Comparison of ENCODE assay signal across 8 cellular contexts in genomic region chr5:61329729-61330128, GRCh38. TPM values are rescaled to one million over a fixed set of nuclear protein-coding genes. Genes with fewer than 3 reads are reported as not detected.
DNase-seq lines count a peak whose midpoint lies in the region; ATAC-seq and TF ChIP-seq lines count a peak whose summit lies in the region.

No MANE protein-coding gene starts in this region.

- H3K4me3 ChIP-seq in trophoblast cell (ENCODE audit: low read depth, low read length), result no peak overlapping the region

- no peak overlapping the region for H2BK120ac ChIP-seq in trophoblast cell (ENCODE audit: insufficient read depth, low read length, poor library complexity)

- H3K79me2 ChIP-seq in trophoblast cell (ENCODE audit: control insufficient read depth, insufficient read depth, low read length, poor library complexity), result peaks cover 15% of the 10 kb centered on the region

- no peaks in the 10 kb centered on the region for H3K9me3 Mint-ChIP-seq in endothelial cell (ENCODE audit: unreplicated experiment)

- H3K9me3 ChIP-seq in trophoblast cell (ENCODE audit: insufficient read depth, low read depth, low read length), result no peaks in the 10 kb centered on the region

- no peak overlapping the region for H3K23ac ChIP-seq in trophoblast cell (ENCODE audit: low read length)

- no peak overlapping the region for H4K12ac ChIP-seq in trophoblast cell (ENCODE audit: low read depth, low read length)

- no peak overlapping the region for H2BK5ac ChIP-seq in trophoblast cell (ENCODE audit: low read depth, low read length, poor library complexity)

- H3K36me3 ChIP-seq in trophoblast cell (ENCODE audit: control insufficient read depth in 1 of 2, insufficient read depth in 2 of 2, low read length in 2 of 2), result no peaks in the 10 kb centered on the region

- peaks cover 43% of the 10 kb centered on the region for H3K4me1 Mint-ChIP-seq in endothelial cell (ENCODE audit: unreplicated experiment)

- peaks cover 20% of the 10 kb centered on the region for H3K79me1 ChIP-seq in trophoblast cell (ENCODE audit: low read length)

- peaks cover 28% of the 10 kb centered on the region for H3K27me3 ChIP-seq in trophoblast cell (ENCODE audit: insufficient read depth, low read length)

- no peak overlapping the region for H3K4ac ChIP-seq in trophoblast cell (ENCODE audit: low read depth, low read length)

- H4K91ac ChIP-seq in trophoblast cell (ENCODE audit: low read depth, low read length), result no peak overlapping the region

- no peak overlapping the region for H3K27ac ChIP-seq in trophoblast cell (ENCODE audit: low read depth, low read length)

- H3K27ac Mint-ChIP-seq in endothelial cell (ENCODE audit: unreplicated experiment), result peak overlapping the region; percentile 85

- H3K14ac ChIP-seq in trophoblast cell (ENCODE audit: low read length), result no peak overlapping the region

- no peak overlapping the region for H4K8ac ChIP-seq in trophoblast cell (ENCODE audit: low read depth, low read length)

- no peak for TF ChIP-seq CTCF in GM13977 (IDR thresholded peaks at IDR 0.05; ENCODE audit: extremely low read depth, insufficient read depth, missing control alignments)
- no peak for TF ChIP-seq CTCF in endothelial cell (IDR thresholded peaks at IDR 0.05; ENCODE audit: unreplicated experiment)

- H3K4me2 ChIP-seq in trophoblast cell (ENCODE audit: low read length), result peak overlapping the region; percentile 21

- H3K36me3 Mint-ChIP-seq in endothelial cell (ENCODE audit: low read depth, unreplicated experiment), result peaks cover 26% of the 10 kb centered on the region

- H3K4me1 ChIP-seq in trophoblast cell (ENCODE audit: control insufficient read depth in 1 of 2, insufficient read depth in 2 of 2, low read length in 2 of 2), result peaks cover 0 to 4% of the 10 kb centered on the region in 2 experiments

- in situ Hi-C loops in GM13977 (cut with MboI; ENCODE audit: low pct_unique_long_range_greater_than_20kb, low sequenced_read_pairs, unreplicated experiment), result no loop called here

- WGBS in trophoblast cell (ENCODE audit: extremely low coverage, insufficient coverage, insufficient read length), result no CpG with 5 or more reads among the region's 8 CpGs

- H3K27me3 Mint-ChIP-seq in endothelial cell (ENCODE audit: unreplicated experiment), result peaks cover 30% of the 10 kb centered on the region

- H2BK12ac ChIP-seq in trophoblast cell (ENCODE audit: low read length), result no peak overlapping the region

- no peak for ATAC-seq in GM18858 (IDR thresholded peaks at IDR 0.05; ENCODE audit: unreplicated experiment)
- ATAC-seq in HG03159 (IDR thresholded peaks at IDR 0.05; ENCODE audit: unreplicated experiment), result no peak
- ATAC-seq in GM19395 (IDR thresholded peaks at IDR 0.05; ENCODE audit: unreplicated experiment), result no peak

- no peak overlapping the region for H3K9ac ChIP-seq in trophoblast cell (ENCODE audit: low read length)

- no peak overlapping the region for H3K18ac ChIP-seq in trophoblast cell (ENCODE audit: low read length)

- H2AK5ac ChIP-seq in trophoblast cell (ENCODE audit: low read length), result no peak overlapping the region

- peak; percentile 39 for DNase-seq in GM13977 (ENCODE audit: low spot score)
- peak; percentile 44 for DNase-seq in RPMI7951 (ENCODE audit: low read depth)
- no peak for DNase-seq in endothelial cell (ENCODE audit: low spot score)
- DNase-seq in trophoblast cell, result no peak
- DNase-seq in 8988T, result no peak

- no peak overlapping the region for H2AFZ ChIP-seq in trophoblast cell (ENCODE audit: insufficient read depth, low read length, poor library complexity)

- H3K4me3 Mint-ChIP-seq in endothelial cell (ENCODE audit: unreplicated experiment), result peak overlapping the region; percentile 98

RNA-seq across cellular contexts. Expression of gene ZSWIM6, which starts 2.3 kb away (rescaled TPM):
- 4.4 and 5.0 TPM in 2 replicates for total RNA-seq in RPMI7951 (2014; rRNA removed; shearing (Covaris generic))
- 77.0 TPM for total RNA-seq in endothelial cell (ENCODE audit: unreplicated experiment)
- 9.7 and 9.8 TPM in 2 replicates for polyA plus RNA-seq in trophoblast cell (2013)

Comparison
In these comparisons a context has a peak if more than half of its experiments do, and no peak if none do; other contexts are left out.
1. DNase-seq: peak in GM13977 (single experiment) and RPMI7951 (single experiment); none in endothelial cell (single experiment), trophoblast cell (0 of 2) and 8988T (single experiment).
2. RNA of gene ZSWIM6, which starts 2.3 kb away (total RNA-seq): 77.0 TPM in endothelial cell (single experiment); 4.4 to 5.0 TPM in RPMI7951; every median in the first group is over 10 times any median in the second.